ENCODE assay signal across 11 cellular contexts in genomic region chrX:17595456-17596035, GRCh38.
DNase-seq lines count a peak whose midpoint lies in the region; ATAC-seq and TF ChIP-seq lines count a peak whose summit lies in the region.
"Had no signal": no experiment of that assay in that cellular context is flagged by ENCODE, and none has a peak within 500 bp of the region (broad histone marks: within the 10 kb centered on the region; RNA-seq: fewer than 3 reads in every experiment).

No MANE protein-coding gene starts in this region.

- intact Hi-C loops in activated CD4-positive, alpha-beta memory T cell treated with anti-CD3 and anti-CD28 coated beads for 36 hours (cut with micrococcal nuclease), result loop anchor here (10.0 kb wide), 1 partner anchor 59 kb away; no protein-coding TSS in a partner anchor

- CTCF ChIA-PET in activated CD4-positive, alpha-beta memory T cell treated with anti-CD3 and anti-CD28 coated beads for 36 hours (lab: Charles Lee), result interaction anchor here (0.8 kb wide), 1 partner anchor 61 kb away, joined by 3 read pairs; no protein-coding TSS in a partner anchor

- no peaks in the 10 kb centered on the region for H3K36me3 Mint-ChIP-seq in activated CD4-positive, alpha-beta memory T cell treated with anti-CD3 and anti-CD28 coated beads for 36 hours
- H3K36me3 Mint-ChIP-seq: T-cell had no signal

- peak; percentile 62 for ATAC-seq in HG02588 (IDR thresholded peaks at IDR 0.05; ENCODE audit: unreplicated experiment)
- no peak for ATAC-seq in HG02885 (IDR thresholded peaks at IDR 0.05; ENCODE audit: poor library complexity, unreplicated experiment)
- ATAC-seq: T-cell had no signal

- POLR2A ChIA-PET in activated CD4-positive, alpha-beta memory T cell treated with anti-CD3 and anti-CD28 coated beads for 36 hours (lab: Charles Lee), result no interaction called here

- TF ChIP-seq CTCF in AG10803 (conservative IDR thresholded peaks at IDR 0.05; ENCODE audit: low read length), result no peak

- H3K9me3 Mint-ChIP-seq in activated CD4-positive, alpha-beta memory T cell treated with anti-CD3 and anti-CD28 coated beads for 36 hours, result no peaks in the 10 kb centered on the region
- H3K9me3 Mint-ChIP-seq: T-cell had no signal

- H3K4me3 Mint-ChIP-seq in activated CD4-positive, alpha-beta memory T cell treated with anti-CD3 and anti-CD28 coated beads for 36 hours, result no peak overlapping the region
- H3K4me3 Mint-ChIP-seq: T-cell had no signal

- H3K27me3 Mint-ChIP-seq in activated CD4-positive, alpha-beta memory T cell treated with anti-CD3 and anti-CD28 coated beads for 36 hours, result peaks cover 3% of the 10 kb centered on the region

- DNase-seq in AG10803 (ENCODE audit: low read depth) (peak; percentile 69), NCI-H69 (lab: John Stamatoyannopoulos, UW) (peak; percentile 36), glomerular endothelial cell (ENCODE audit: extremely low read depth, low read depth, low spot score) (peak; percentile 54), NCI-H526 (lab: John Stamatoyannopoulos, UW) (no peak)
- no peak for DNase-seq in activated CD4-positive, alpha-beta memory T cell treated with anti-CD3 and anti-CD28 coated beads for 36 hours
- no peak for DNase-seq in activated CD4-positive, alpha-beta T cell treated with anti-CD3 and anti-CD28 coated beads, Interleukin-2, amount 50 U/mL, for 1 hour
- DNase-seq: stimulated activated CD4-positive, alpha-beta T cell treated with anti-CD3 and anti-CD28 coated beads, Interleukin-2, amount 100 ng/mL, for 24 hours; T-cell had no signal

- peaks cover 14% of the 10 kb centered on the region for H3K4me1 Mint-ChIP-seq in activated CD4-positive, alpha-beta memory T cell treated with anti-CD3 and anti-CD28 coated beads for 36 hours (ENCODE audit: low read depth)

- no peak overlapping the region for H3K4me3 ChIP-seq in AG10803 (ENCODE audit: low read length)
- H3K4me3 ChIP-seq: vagina had no signal

- no peak overlapping the region for H3K27ac Mint-ChIP-seq in activated CD4-positive, alpha-beta memory T cell treated with anti-CD3 and anti-CD28 coated beads for 36 hours
- H3K27ac Mint-ChIP-seq: T-cell had no signal

Comparison
In these comparisons a context has a peak if more than half of its experiments do, and no peak if none do; other contexts are left out.
1. DNase-seq: peak in AG10803 (single experiment), NCI-H69 (single experiment) and glomerular endothelial cell (single experiment); none in activated CD4-positive, alpha-beta memory T cell treated with anti-CD3 and anti-CD28 coated beads for 36 hours (single experiment), NCI-H526 (0 of 2) and activated CD4-positive, alpha-beta T cell treated with anti-CD3 and anti-CD28 coated beads, Interleukin-2, amount 50 U/mL, for 1 hour (single experiment).